8 cellular contexts compared by ENCODE assay signal in genomic region chr3:193971268-193971751, GRCh38.
A peak's percentile ranks its signal among the peaks of the same experiment; 100 is the strongest.
DNase-seq lines count a peak whose midpoint lies in the region; ATAC-seq and TF ChIP-seq lines count a peak whose summit lies in the region.

No MANE protein-coding gene starts in this region.

- CTCF ChIA-PET in PC-9 (lab: Charles Lee): no interaction called here

- H3K27me3 Mint-ChIP-seq in immature natural killer cell (ENCODE audit: low read depth in 3 of 3): peaks cover 7 to 21% (median 11%) of the 10 kb centered on the region in 3 donors

- 0 out of 2 replicates have a peak, but pooled peaks cover 3% of the 10 kb centered on the region for H3K9me3 ChIP-seq in PC-9 (ENCODE audit: insufficient read depth, low read depth)
- no peaks in the 10 kb centered on the region for H3K9me3 ChIP-seq in left lung

- intact Hi-C loops in PC-9 (cut with micrococcal nuclease; ENCODE audit: unreplicated experiment): loop anchor here (1.0 to 10.0 kb wide), 6 partner anchors 24 to 307 kb away; no protein-coding TSS in a partner anchor
- intact Hi-C loops in left lung (cut with DNase I): loop anchor here in 1 of 2 donors (10.0 kb wide), 1 partner anchor 177 kb away; no protein-coding TSS in a partner anchor

- H4K20me1 ChIP-seq in PC-9 (ENCODE audit: insufficient read depth): no peaks in the 10 kb centered on the region

- no peaks in the 10 kb centered on the region for H3K9me2 ChIP-seq in PC-9 (ENCODE audit: insufficient read depth)

- H3K4me3 Mint-ChIP-seq in immature natural killer cell: no peak overlapping the region

- H3K4me2 ChIP-seq in PC-9: peak overlapping the region; percentile 15

- H3K9me3 Mint-ChIP-seq in immature natural killer cell: peaks cover 0 to 4% (median 0%) of the 10 kb centered on the region in 6 donors

- no peak overlapping the region for H3K27ac Mint-ChIP-seq in immature natural killer cell

- POLR2A ChIA-PET in PC-9 (lab: Charles Lee; ENCODE audit: unreplicated experiment): interaction anchor here (0.5 to 1.1 kb wide), 8 partner anchors 29 to 551 kb away, joined by 3 to 13 read pairs (median 4); no protein-coding TSS in a partner anchor

- ATAC-seq in GM21576 (IDR thresholded peaks at IDR 0.05; ENCODE audit: unreplicated experiment) (peak; percentile 77), left lung (peak; percentile 60)

- H3K4me3 ChIP-seq in PC-9 (no peak overlapping the region), left lung (no peak overlapping the region)

- DNase-seq in EL: peak; percentile 9
- peak; percentile 72 to 81 for DNase-seq in PC-9
- DNase-seq in left lung: no peak
- no peak for DNase-seq in NCI-H1417 (lab: John Stamatoyannopoulos, UW)
- DNase-seq in DMS 273 (lab: John Stamatoyannopoulos, UW; ENCODE audit: unreplicated experiment): no peak
- DNase-seq in immature natural killer cell: no peak
- DNase-seq in SKM-1 (lab: John Stamatoyannopoulos, UW; ENCODE audit: unreplicated experiment): no peak

- peaks cover 13% of the 10 kb centered on the region; the same call in 1 of the 2 replicates for H3F3A ChIP-seq in PC-9 (ENCODE audit: insufficient read depth, low read depth)

- BruUV-seq in PC-9 (replicated peaks; lab: Mats Ljungman, UMichigan): no TSS peak

- no peak overlapping the region for H2AFZ ChIP-seq in PC-9

- H3K27me3 ChIP-seq in PC-9 (ENCODE audit: insufficient read depth, low read depth) (no peaks in the 10 kb centered on the region), left lung (peaks cover 0 to 9% of the 10 kb centered on the region in 2 donors)

- H3K27ac ChIP-seq in PC-9 (no peak overlapping the region), left lung (peak overlapping the region in 1 of 2 donors; percentile 2)

- H3K4me1 ChIP-seq in PC-9 (replicated peaks; ENCODE audit: insufficient read depth): peaks cover 48% of the 10 kb centered on the region
- peaks cover 18 to 29% of the 10 kb centered on the region in 2 donors for H3K4me1 ChIP-seq in left lung

- no peaks in the 10 kb centered on the region for H3K36me3 Mint-ChIP-seq in immature natural killer cell

- TF ChIP-seq CTCF in PC-9 (conservative IDR thresholded peaks at IDR 0.05) (no peak), left lung (IDR thresholded peaks at IDR 0.05) (no peak)

- H3K79me2 ChIP-seq in PC-9 (ENCODE audit: low read depth): no peaks in the 10 kb centered on the region

- no peaks in the 10 kb centered on the region for H3K36me3 ChIP-seq in PC-9 (ENCODE audit: low read depth)
- H3K36me3 ChIP-seq in left lung: no peaks in the 10 kb centered on the region

- no peaks in the 10 kb centered on the region for H3K4me1 Mint-ChIP-seq in immature natural killer cell

Comparison
In these comparisons a context has a peak if more than half of its experiments do, and no peak if none do; other contexts are left out.
1. DNase-seq: peak in EL (single experiment) and PC-9 (2 of 2); none in left lung (0 of 2), NCI-H1417 (0 of 3), DMS 273 (single experiment), immature natural killer cell (0 of 3) and SKM-1 (single experiment).